In genomic region chr10:2986341-2986933, GRCh38 we compare ENCODE assay signal across 13 cellular contexts.
DNase-seq lines count a peak whose midpoint lies in the region; ATAC-seq, FAIRE-seq and TF ChIP-seq lines count a peak whose summit lies in the region.
"Had no signal": no experiment of that assay in that cellular context is flagged by ENCODE, and none has a peak within 500 bp of the region (broad histone marks: within the 10 kb centered on the region; RNA-seq: fewer than 3 reads in every experiment).

No MANE protein-coding gene starts in this region.

- peaks cover 8 to 12% of the 10 kb centered on the region in 2 donors for H3K9me3 ChIP-seq in breast epithelium
- no peaks in the 10 kb centered on the region for H3K9me3 ChIP-seq in keratinocyte (ENCODE audit: control insufficient read depth, low read depth, low read length)
- H3K9me3 ChIP-seq in smooth muscle cell (replicated peaks; ENCODE audit: low read depth), result no peaks in the 10 kb centered on the region
- H3K9me3 ChIP-seq: adrenal gland had no signal

- H3K36me3 Mint-ChIP-seq in MCF 10A (ENCODE audit: insufficient read depth, unreplicated experiment), result no peaks in the 10 kb centered on the region
- H3K36me3 Mint-ChIP-seq in activated CD4-positive, alpha-beta T cell treated with anti-CD3 and anti-CD28 coated beads for 36 hours (ENCODE audit: low read depth), result no peaks in the 10 kb centered on the region
- H3K36me3 Mint-ChIP-seq: activated CD4-positive, alpha-beta memory T cell treated with anti-CD3 and anti-CD28 coated beads for 36 hours had no signal

- H3K27ac Mint-ChIP-seq in MCF 10A (ENCODE audit: low read depth, unreplicated experiment), result no peak overlapping the region
- H3K27ac Mint-ChIP-seq in activated CD4-positive, alpha-beta T cell treated with anti-CD3 and anti-CD28 coated beads for 36 hours, result no peak overlapping the region
- H3K27ac Mint-ChIP-seq: activated CD4-positive, alpha-beta memory T cell treated with anti-CD3 and anti-CD28 coated beads for 36 hours; immature natural killer cell had no signal

- intact Hi-C loops in breast epithelium (cut with DNase I; ENCODE audit: low total_unique reads) (no loop called here), MCF 10A (cut with micrococcal nuclease) (no loop called here)
- intact Hi-C loops in activated CD4-positive, alpha-beta T cell treated with anti-CD3 and anti-CD28 coated beads for 36 hours (cut with DNase I, micrococcal nuclease), result no loop called here

- CTCF ChIA-PET in MCF 10A (lab: Yijun Ruan, JAX), result no interaction called here
- CTCF ChIA-PET in activated CD4-positive, alpha-beta T cell treated with anti-CD3 and anti-CD28 coated beads for 36 hours (lab: Charles Lee), result interaction anchor here (1.8 kb wide), 1 partner anchor 13 kb away, joined by 3 read pairs; no protein-coding TSS in a partner anchor

- H3K27me3 ChIP-seq in breast epithelium (peaks cover 0 to 9% of the 10 kb centered on the region in 2 donors), keratinocyte (ENCODE audit: control insufficient read depth, extremely low read depth, insufficient read depth, low read length) (peaks cover 3% of the 10 kb centered on the region), smooth muscle cell (ENCODE audit: low read depth) (no peaks in the 10 kb centered on the region)

- TF ChIP-seq CTCF in breast epithelium (IDR thresholded peaks at IDR 0.05), result no peak
- TF ChIP-seq CTCF in MCF 10A (IDR thresholded peaks at IDR 0.05; ENCODE audit: unreplicated experiment), result no peak
- TF ChIP-seq CTCF in keratinocyte (optimal IDR thresholded peaks at IDR 0.05 in 1 of 3, IDR thresholded peaks at IDR 0.05 in 1 of 3, conservative IDR thresholded peaks at IDR 0.05 in 1 of 3; ENCODE audit: extremely low read depth in 1 of 3, insufficient read depth in 2 of 3, low read length in 3 of 3), result no peak
- TF ChIP-seq CTCF in smooth muscle cell (IDR thresholded peaks at IDR 0.05; ENCODE audit: borderline replicate concordance, insufficient read depth, poor library complexity, severe bottlenecking), result no peak

- no peak overlapping the region for H3K4me3 Mint-ChIP-seq in MCF 10A (ENCODE audit: unreplicated experiment)
- no peak overlapping the region for H3K4me3 Mint-ChIP-seq in activated CD4-positive, alpha-beta T cell treated with anti-CD3 and anti-CD28 coated beads for 36 hours
- H3K4me3 Mint-ChIP-seq: activated CD4-positive, alpha-beta memory T cell treated with anti-CD3 and anti-CD28 coated beads for 36 hours had no signal

- H3K9me1 ChIP-seq in keratinocyte (ENCODE audit: control insufficient read depth, extremely low read depth, insufficient read depth, low read length), result no peaks in the 10 kb centered on the region

- peaks cover 6% of the 10 kb centered on the region for H3K4me1 Mint-ChIP-seq in MCF 10A (ENCODE audit: insufficient read depth, unreplicated experiment)
- peaks cover 4% of the 10 kb centered on the region for H3K4me1 Mint-ChIP-seq in activated CD4-positive, alpha-beta T cell treated with anti-CD3 and anti-CD28 coated beads for 36 hours

- no peaks in the 10 kb centered on the region for H4K20me1 ChIP-seq in keratinocyte (ENCODE audit: control insufficient read depth, extremely low read depth, insufficient read depth, low read length)
- H4K20me1 ChIP-seq in smooth muscle cell (ENCODE audit: low read depth), result no peaks in the 10 kb centered on the region

- H2AFZ ChIP-seq in keratinocyte (ENCODE audit: control insufficient read depth, low read length), result peak overlapping the region; percentile 86
- no peak overlapping the region for H2AFZ ChIP-seq in smooth muscle cell (ENCODE audit: low read depth)

- H3K79me2 ChIP-seq in keratinocyte (ENCODE audit: control insufficient read depth, insufficient read depth, low read length) (no peaks in the 10 kb centered on the region), smooth muscle cell (ENCODE audit: low read depth) (no peaks in the 10 kb centered on the region)

- H3K4me3 ChIP-seq in breast epithelium (peak overlapping the region in 2 of 3 donors; percentile 24 to 45), keratinocyte (ENCODE audit: control insufficient read depth in 2 of 3, extremely low read depth in 1 of 3, insufficient read depth in 2 of 3, low read depth in 1 of 3, low read length in 3 of 3) (peak overlapping the region in 2 of 3 experiments; percentile 43 to 63), smooth muscle cell (no peak overlapping the region)
- H3K4me3 ChIP-seq: adrenal gland, thoracic aorta had no signal

- H3K36me3 ChIP-seq in breast epithelium (no peaks in the 10 kb centered on the region), keratinocyte (ENCODE audit: control insufficient read depth in 2 of 2, extremely low read depth in 1 of 2, insufficient read depth in 2 of 2, low read length in 2 of 2) (no peaks in the 10 kb centered on the region), smooth muscle cell (ENCODE audit: low read depth) (no peaks in the 10 kb centered on the region)
- H3K36me3 ChIP-seq: adrenal gland, thoracic aorta had no signal

- peak; percentile 29 for FAIRE-seq in keratinocyte (lab: Jason Lieb, UNC)

- POLR2A ChIA-PET in MCF 10A (lab: Yijun Ruan, JAX), result no interaction called here
- POLR2A ChIA-PET in activated CD4-positive, alpha-beta T cell treated with anti-CD3 and anti-CD28 coated beads for 36 hours (lab: Charles Lee), result no interaction called here

- dilution Hi-C loops in keratinocyte (cut with MboI; ENCODE audit: extremely low pct_ligation_motif_present, low sequenced_read_pairs), result no loop called here

- H3K4me1 ChIP-seq in breast epithelium (no peaks in the 10 kb centered on the region), keratinocyte (ENCODE audit: control insufficient read depth, extremely low read depth, insufficient read depth, low read length) (peaks cover 20% of the 10 kb centered on the region), smooth muscle cell (ENCODE audit: low read depth) (no peaks in the 10 kb centered on the region)
- H3K4me1 ChIP-seq: adrenal gland had no signal

- WGBS in smooth muscle cell (ENCODE audit: low lambda C conversion rate), result 87% methylated on average over 12 of the region's 12 CpGs

- H3K9ac ChIP-seq in keratinocyte (ENCODE audit: control insufficient read depth, extremely low read depth, insufficient read depth, low read length), result no peak overlapping the region
- H3K9ac ChIP-seq in smooth muscle cell (ENCODE audit: low read depth), result no peak overlapping the region

- H3K27ac ChIP-seq in breast epithelium, result no peak overlapping the region
- peak overlapping the region; percentile 70 for H3K27ac ChIP-seq in keratinocyte (ENCODE audit: control insufficient read depth, insufficient read depth, low read length)
- no peak overlapping the region for H3K27ac ChIP-seq in smooth muscle cell (ENCODE audit: low read depth)
- H3K27ac ChIP-seq: adrenal gland, thoracic aorta had no signal

- ATAC-seq in activated CD4-positive, alpha-beta T cell treated with anti-CD3 and anti-CD28 coated beads for 36 hours, result no peak

- H3K9me3 Mint-ChIP-seq in MCF 10A (ENCODE audit: unreplicated experiment), result peaks cover 8% of the 10 kb centered on the region
- H3K9me3 Mint-ChIP-seq in activated CD4-positive, alpha-beta T cell treated with anti-CD3 and anti-CD28 coated beads for 36 hours (ENCODE audit: low read depth), result peaks cover 6% of the 10 kb centered on the region

- peaks cover under 1% of the 10 kb centered on the region for H3F3A ChIP-seq in smooth muscle cell (ENCODE audit: low read depth)

- peak overlapping the region; percentile 90 for H3K4me2 ChIP-seq in keratinocyte (ENCODE audit: control insufficient read depth, extremely low read depth, insufficient read depth, low read depth, low read length)
- H3K4me2 ChIP-seq in smooth muscle cell, result no peak overlapping the region

- DNase-seq in breast epithelium (ENCODE audit: low spot score in 2 of 2), result no peak
- DNase-seq in MCF 10A (ENCODE audit: unreplicated experiment), result no peak
- DNase-seq in NOMO-1 (lab: John Stamatoyannopoulos, UW; ENCODE audit: unreplicated experiment in 2 of 2), result peak; percentile 60 to 74
- DNase-seq in keratinocyte (ENCODE audit: low read depth, low spot score), result no peak
- DNase-seq in SHP77 (lab: John Stamatoyannopoulos, UW), result no peak
- DNase-seq in NCI-H446 treated with DMSO at 0.1 percent for 48 hours (lab: John Stamatoyannopoulos, UW), result no peak
- no peak for DNase-seq in activated CD4-positive, alpha-beta T cell treated with anti-CD3 and anti-CD28 coated beads for 36 hours
- no peak for DNase-seq in smooth muscle cell (lab: John Stamatoyannopoulos, UW; ENCODE audit: unreplicated experiment)
- DNase-seq: activated CD4-positive, alpha-beta memory T cell treated with anti-CD3 and anti-CD28 coated beads for 36 hours; adrenal gland; occipital lobe had no signal

- TF ChIP-seq POLR2A in breast epithelium (IDR thresholded peaks at IDR 0.05), result no peak

- BruUV-seq in MCF 10A (replicated peaks; lab: Mats Ljungman, UMichigan), result no TSS peak

- H3K27me3 Mint-ChIP-seq in MCF 10A (ENCODE audit: insufficient read depth, unreplicated experiment), result peaks cover 28% of the 10 kb centered on the region
- peaks cover 34% of the 10 kb centered on the region for H3K27me3 Mint-ChIP-seq in activated CD4-positive, alpha-beta T cell treated with anti-CD3 and anti-CD28 coated beads for 36 hours

Comparison
In these comparisons a context has a peak if more than half of its experiments do, and no peak if none do; other contexts are left out.
1. DNase-seq: peak in NOMO-1 (2 of 2); none in breast epithelium (0 of 2), MCF 10A (single experiment), keratinocyte (single experiment), SHP77 (0 of 2), NCI-H446 treated with DMSO at 0.1 percent for 48 hours (single experiment), activated CD4-positive, alpha-beta T cell treated with anti-CD3 and anti-CD28 coated beads for 36 hours (single experiment) and smooth muscle cell (single experiment).